ENCODE assay signal across 1 cellular context in the genomic region with DNA sequence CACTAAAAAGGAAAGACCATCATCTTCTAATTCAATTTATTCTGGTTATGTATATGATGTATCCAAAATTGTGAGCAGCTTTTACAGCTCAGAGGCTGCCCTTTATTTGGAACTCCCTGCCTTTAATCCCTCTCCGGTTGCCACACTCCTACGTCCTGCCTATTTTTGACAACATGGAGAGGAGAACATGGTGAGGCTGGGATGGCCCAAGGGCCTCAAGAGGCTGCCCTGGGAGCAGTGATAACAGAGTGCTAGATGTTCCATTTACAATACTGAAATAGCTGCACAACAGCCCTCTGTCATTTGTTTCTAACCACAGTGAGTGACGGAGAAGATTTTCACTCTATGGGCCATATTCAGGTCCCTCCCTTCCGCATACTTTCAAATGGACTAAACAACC.
TF ChIP-seq lines count a peak whose summit lies in the region.

No MANE protein-coding gene starts in this region.

TF ChIP-seq in endothelial cell of umbilical vein, 7 proteins besides CTCF, POLR2A, EP300 and RAD21:
- TF ChIP-seq FOS (IDR thresholded peaks at IDR 0.05; ENCODE audit: borderline replicate concordance, insufficient read depth, low read length) (no peak), GATA2 (IDR thresholded peaks at IDR 0.05; ENCODE audit: insufficient read depth, insufficient read length, low read depth, low read length) (no peak)
